20 cellular contexts compared by ENCODE assay signal in genomic region chr1:37153116-37153515, GRCh38.
DNase-seq lines count a peak whose midpoint lies in the region; ATAC-seq, FAIRE-seq and TF ChIP-seq lines count a peak whose summit lies in the region.
"Had no signal": no experiment of that assay in that cellular context is flagged by ENCODE, and none has a peak within 500 bp of the region (broad histone marks: within the 10 kb centered on the region; RNA-seq: fewer than 3 reads in every experiment).

No MANE protein-coding gene starts in this region.

- H3K4me3 ChIP-seq in esophagus muscularis mucosa (no peak overlapping the region), psoas muscle (no peak overlapping the region), vagina (no peak overlapping the region)
- H3K4me3 ChIP-seq: A549, GM23338 had no signal

- H3K4me3 Mint-ChIP-seq in activated CD8-positive, alpha-beta memory T cell treated with anti-CD3 and anti-CD28 coated beads, Interleukin-2, amount 10 ng/mL, durations not matched to agents 7 days and 5 days, result no peak overlapping the region
- H3K4me3 Mint-ChIP-seq: CD4-positive, alpha-beta T cell; GM23338 had no signal

- H3K9me3 ChIP-seq in esophagus muscularis mucosa (peaks cover 0 to 6% (median 0%) of the 10 kb centered on the region in 4 donors), psoas muscle (no peaks in the 10 kb centered on the region), vagina (no peaks in the 10 kb centered on the region)
- H3K9me3 ChIP-seq: A549, Caco-2 had no signal

- no peak overlapping the region for H3K27ac Mint-ChIP-seq in activated CD8-positive, alpha-beta memory T cell treated with anti-CD3 and anti-CD28 coated beads, Interleukin-2, amount 10 ng/mL, durations not matched to agents 7 days and 5 days
- H3K27ac Mint-ChIP-seq: CD4-positive, alpha-beta T cell; GM23338 had no signal

- H3K36me3 ChIP-seq in esophagus muscularis mucosa (no peaks in the 10 kb centered on the region), psoas muscle (ENCODE audit: insufficient read depth in 1 of 2, low read depth in 1 of 2) (no peaks in the 10 kb centered on the region), vagina (no peaks in the 10 kb centered on the region)

- intact Hi-C loops in esophagus muscularis mucosa (cut with DNase I) (no loop called here), psoas muscle (cut with DNase I) (no loop called here), vagina (cut with DNase I) (no loop called here)

- no peaks in the 10 kb centered on the region for H3K27me3 Mint-ChIP-seq in activated CD8-positive, alpha-beta memory T cell treated with anti-CD3 and anti-CD28 coated beads, Interleukin-2, amount 10 ng/mL, durations not matched to agents 7 days and 5 days

- H3K4me1 ChIP-seq in esophagus muscularis mucosa (no peaks in the 10 kb centered on the region), psoas muscle (no peaks in the 10 kb centered on the region), vagina (no peaks in the 10 kb centered on the region)
- H3K4me1 ChIP-seq: A549, Caco-2 had no signal

- TF ChIP-seq EP300 in esophagus muscularis mucosa (IDR thresholded peaks at IDR 0.05), result no peak

- 81% methylated on average over 2 of the region's 3 CpGs for WGBS in esophagus muscularis mucosa
- 64 to 69% (median 67%) methylated on average over 3 of the region's 3 CpGs for WGBS in psoas muscle, 3 donors

- CTCF ChIA-PET in activated CD8-positive, alpha-beta memory T cell treated with anti-CD3 and anti-CD28 coated beads, Interleukin-2, amount 10 ng/mL, durations not matched to agents 7 days and 5 days (lab: Charles Lee), result no interaction called here

- DNase-seq in activated CD8-positive, alpha-beta memory T cell treated with anti-CD3 and anti-CD28 coated beads, Interleukin-2, amount 10 ng/mL, durations not matched to agents 7 days and 5 days, result peak; percentile 22
- no peak for DNase-seq in activated CD8-positive, alpha-beta memory T cell treated with anti-CD3 and anti-CD28 coated beads, Interleukin-2, amount 50 U/mL, for 4 hours
- DNase-seq in esophagus muscularis mucosa (ENCODE audit: extremely low spot score), result peak; percentile 83
- DNase-seq in psoas muscle, result no peak
- DNase-seq in vagina (ENCODE audit: extremely low spot score in 2 of 2), result peak; percentile 37 to 77
- no peak for DNase-seq in GM12892 (ENCODE audit: insufficient read length)
- DNase-seq: AML-193; Caco-2; CD4-positive, alpha-beta T cell; HCEC 1CT had no signal

- TF ChIP-seq POLR2A in esophagus muscularis mucosa (IDR thresholded peaks at IDR 0.05; ENCODE audit: low read depth), result no peak
- no peak for TF ChIP-seq POLR2A in vagina (IDR thresholded peaks at IDR 0.05)
- no peak for TF ChIP-seq POLR2A in GM12892 (IDR thresholded peaks at IDR 0.05; ENCODE audit: low read depth, low read length)

- FAIRE-seq in GM12892 (lab: Jason Lieb, UNC), result no peak
- FAIRE-seq: A549, D721Med, G401.6, GM12891, H54, HepG2 had no signal

- no peak for TF ChIP-seq CTCF in esophagus muscularis mucosa (IDR thresholded peaks at IDR 0.05)
- TF ChIP-seq CTCF in psoas muscle (IDR thresholded peaks at IDR 0.05), result no peak
- TF ChIP-seq CTCF in vagina (IDR thresholded peaks at IDR 0.05), result no peak

- no peak overlapping the region for H3K27ac ChIP-seq in esophagus muscularis mucosa (replicated peaks in 1 of 4)
- H3K27ac ChIP-seq in psoas muscle, result peak overlapping the region; percentile 66
- H3K27ac ChIP-seq in vagina, result no peak overlapping the region
- H3K27ac ChIP-seq: 22Rv1, A549, C4-2B had no signal

- H3K27me3 ChIP-seq in esophagus muscularis mucosa, result peaks cover 0 to 53% (median 0%) of the 10 kb centered on the region in 4 donors
- no peaks in the 10 kb centered on the region for H3K27me3 ChIP-seq in psoas muscle (ENCODE audit: insufficient read depth in 3 of 3, low read length in 2 of 3)
- H3K27me3 ChIP-seq in vagina, result no peaks in the 10 kb centered on the region

- ATAC-seq in activated CD8-positive, alpha-beta memory T cell treated with anti-CD3 and anti-CD28 coated beads, Interleukin-2, amount 10 ng/mL, durations not matched to agents 7 days and 5 days, result no peak
- ATAC-seq in psoas muscle (peak in 2 of 4 donors; percentile 2 to 15), HG03025 (IDR thresholded peaks at IDR 0.05; ENCODE audit: low FRiP score, unreplicated experiment) (no peak)
- ATAC-seq: A549, GM23338, HepG2 had no signal

- H3K36me3 Mint-ChIP-seq in activated CD8-positive, alpha-beta memory T cell treated with anti-CD3 and anti-CD28 coated beads, Interleukin-2, amount 10 ng/mL, durations not matched to agents 7 days and 5 days, result no peaks in the 10 kb centered on the region

- no peaks in the 10 kb centered on the region for H3K4me1 Mint-ChIP-seq in activated CD8-positive, alpha-beta memory T cell treated with anti-CD3 and anti-CD28 coated beads, Interleukin-2, amount 10 ng/mL, durations not matched to agents 7 days and 5 days
- H3K4me1 Mint-ChIP-seq: GM23338 had no signal

- H3K9me3 Mint-ChIP-seq in activated CD8-positive, alpha-beta memory T cell treated with anti-CD3 and anti-CD28 coated beads, Interleukin-2, amount 10 ng/mL, durations not matched to agents 7 days and 5 days (ENCODE audit: low read depth), result no peaks in the 10 kb centered on the region
- H3K9me3 Mint-ChIP-seq: GM23338 had no signal

Comparison
In these comparisons a context has a peak if more than half of its experiments do, and no peak if none do; other contexts are left out.
1. DNase-seq: peak in activated CD8-positive, alpha-beta memory T cell treated with anti-CD3 and anti-CD28 coated beads, Interleukin-2, amount 10 ng/mL, durations not matched to agents 7 days and 5 days (single experiment), esophagus muscularis mucosa (single experiment) and vagina (2 of 2); none in activated CD8-positive, alpha-beta memory T cell treated with anti-CD3 and anti-CD28 coated beads, Interleukin-2, amount 50 U/mL, for 4 hours (single experiment), psoas muscle (0 of 2) and GM12892 (single experiment).